1 cellular context compared by ENCODE assay signal in genomic region chr10:97737770-97738265, GRCh38.
TF ChIP-seq lines count a peak whose summit lies in the region.

No MANE protein-coding gene starts in this region.

TF ChIP-seq in HCT116, 20 proteins besides CTCF, POLR2A, EP300 and RAD21 (continued from another document):
- TF ChIP-seq REST (IDR thresholded peaks at IDR 0.05; ENCODE audit: low read depth) = no peak
